Comparison of ENCODE assay signal across 8 cellular contexts in genomic region chr16:84044108-84044488, GRCh38. TPM values are rescaled to one million over a fixed set of nuclear protein-coding genes. Genes with fewer than 3 reads are reported as not detected.
A peak's percentile ranks its signal among the peaks of the same experiment; 100 is the strongest.
DNase-seq lines count a peak whose midpoint lies in the region; TF ChIP-seq lines count a peak whose summit lies in the region.

No MANE protein-coding gene starts in this region.

- H3K4me3 ChIP-seq in BJ (ENCODE audit: low read depth, low read length) (no peak overlapping the region), HFF-Myc (replicated peaks; ENCODE audit: low read depth, low read length) (no peak overlapping the region)

- CTCF ChIA-PET in BJ (lab: Yijun Ruan, JAX) = interaction anchor here (0.5 to 6.6 kb wide), 4 partner anchors 8 to 107 kb away, joined by 3 to 34 read pairs (median 4); no protein-coding TSS in a partner anchor

- H3K36me3 ChIP-seq in BJ (ENCODE audit: control insufficient read depth, insufficient read depth, low read length) = peaks cover under 1% of the 10 kb centered on the region; the same call in 1 of the 2 replicates

- POLR2A ChIA-PET in BJ (lab: Charles Lee) = no interaction called here

- no peak for DNase-seq in BJ (ENCODE audit: low read depth)
- no peak for DNase-seq in HFF-Myc (ENCODE audit: extremely low read depth, low read depth)
- DNase-seq in UCSD-AML1 (lab: John Stamatoyannopoulos, UW; ENCODE audit: unreplicated experiment) = peak; percentile 23
- peak; percentile 3 for DNase-seq in kidney glomerular epithelial cell (lab: John Stamatoyannopoulos, UW)
- no peak for DNase-seq in foreskin melanocyte
- DNase-seq in ecto neural progenitor cell (ENCODE audit: low spot score) = no peak
- no peak for DNase-seq in activated T-cell treated with anti-CD3 and anti-CD28 coated beads, Interleukin-2, amount 50 U/mL, for 1 hour
- no peak for DNase-seq in activated CD4-positive, CD25-positive, alpha-beta regulatory T cell treated with anti-CD3 and anti-CD28 coated beads, Interleukin-2, amount 50 U/mL, for 72 hours

- peak; percentile 52 for TF ChIP-seq CTCF in BJ (IDR thresholded peaks at IDR 0.05; ENCODE audit: insufficient read depth, low read depth, low read length)
- TF ChIP-seq CTCF in HFF-Myc (IDR thresholded peaks at IDR 0.05; ENCODE audit: low read depth, low read length, missing control alignments) = peak; percentile 58

- peaks cover 26% of the 10 kb centered on the region for H3K27me3 ChIP-seq in BJ (ENCODE audit: control insufficient read depth, insufficient read depth, low read length)

RNA-seq across cellular contexts. Expression of gene SLC38A8, which starts 1.5 kb away (rescaled TPM):
- not detected in 2 replicates for polyA plus RNA-seq in BJ (2011; rRNA removed)
- not detected in 2 replicates for polyA minus RNA-seq in BJ (2011; rRNA and poly(A)+ RNA removed)

Comparison
In these comparisons a context has a peak if more than half of its experiments do, and no peak if none do; other contexts are left out.
1. DNase-seq: peak in UCSD-AML1 (single experiment) and kidney glomerular epithelial cell (single experiment); none in BJ (single experiment), HFF-Myc (single experiment), foreskin melanocyte (single experiment), ecto neural progenitor cell (single experiment), activated T-cell treated with anti-CD3 and anti-CD28 coated beads, Interleukin-2, amount 50 U/mL, for 1 hour (single experiment) and activated CD4-positive, CD25-positive, alpha-beta regulatory T cell treated with anti-CD3 and anti-CD28 coated beads, Interleukin-2, amount 50 U/mL, for 72 hours (single experiment).